36 cellular contexts compared by ENCODE assay signal in genomic region chr7:107630342-107630741, GRCh38.
"Had no signal": no experiment of that assay in that cellular context is flagged by ENCODE, and none has a peak within 500 bp of the region (broad histone marks: within the 10 kb centered on the region; RNA-seq: fewer than 3 reads in every experiment).

No MANE protein-coding gene starts in this region.

- ATAC-seq: activated CD8-positive, alpha-beta T cell treated with anti-CD3 and anti-CD28 coated beads for 36 hours; activated naive CD4-positive, alpha-beta T cell treated with anti-CD3 and anti-CD28 coated beads, Interleukin-2, amount 50 U/mL, for 72 hours; activated T-cell treated with anti-CD3 and anti-CD28 coated beads, Interleukin-2, amount 50 U/mL, for 4 hours; activated T-cell treated with anti-CD3 and anti-CD28 coated beads, Interleukin-2, amount 50 U/mL, for 72 hours; activated T-helper 17 cell treated with anti-CD3 and anti-CD28 coated beads, Interleukin-2, amount 50 U/mL, for 72 hours; body of pancreas; T-cell had no signal

- DNase-seq: activated B cell treated with CpG ODN at 0.5 μM for 24 hours; activated CD4-positive, alpha-beta memory T cell treated with anti-CD3 and anti-CD28 coated beads for 36 hours; activated CD4-positive, alpha-beta T cell treated with anti-CD3 and anti-CD28 coated beads for 4 hours; activated CD4-positive, alpha-beta T cell treated with anti-CD3 and anti-CD28 coated beads, Interleukin-2, amount 10 ng/mL, durations not matched to agents 24 days and 14 days; activated CD4-positive, alpha-beta T cell treated with anti-CD3 and anti-CD28 coated beads, Interleukin-2, amount 50 U/mL, for 1 hour; activated CD4-positive, alpha-beta T cell treated with anti-CD3 and anti-CD28 coated beads, Interleukin-2, amount 50 U/mL, for 4 hours; activated CD4-positive, CD25-positive, alpha-beta regulatory T cell treated with anti-CD3 and anti-CD28 coated beads, Interleukin-2, amount 50 U/mL, for 72 hours; activated CD8-positive, alpha-beta memory T cell treated with anti-CD3 and anti-CD28 coated beads, Interleukin-2, amount 50 U/mL, for 4 hours; activated CD8-positive, alpha-beta T cell treated with anti-CD3 and anti-CD28 coated beads for 36 hours; activated effector memory CD4-positive, alpha-beta T cell treated with anti-CD3 and anti-CD28 coated beads, Interleukin-2, amount 50 U/mL, for 16 hours; activated gamma-delta T cell treated with Interleukin-2 at 50 U/mL for 16 hours; activated naive CD4-positive, alpha-beta T cell; activated naive CD4-positive, alpha-beta T cell treated with anti-CD3 and anti-CD28 coated beads for 36 hours; activated naive CD4-positive, alpha-beta T cell treated with anti-CD3 and anti-CD28 coated beads, Interleukin-2, amount 50 U/mL, for 16 hours; activated naive CD8-positive, alpha-beta T cell treated with anti-CD3 and anti-CD28 coated beads for 36 hours; activated T-cell treated with anti-CD3 and anti-CD28 coated beads for 4 hours; activated T-cell treated with anti-CD3 and anti-CD28 coated beads, Interleukin-2, amount 50 U/mL, for 1 hour; activated T-cell treated with anti-CD3 and anti-CD28 coated beads, Interleukin-2, amount 50 U/mL, for 4 hours; activated T-cell treated with anti-CD3 and anti-CD28 coated beads, Interleukin-2, amount 50 U/mL, for 72 hours; adrenal gland; amniotic stem cell; aorta; body of pancreas; brain microvascular endothelial cell; central memory CD4-positive, alpha-beta T cell; T-cell; T-helper 2 cell; T-helper 9 cell had no signal

- H3K27me3 Mint-ChIP-seq: activated B cell treated with CpG ODN at 0.5 μM for 24 hours; activated CD4-positive, alpha-beta memory T cell treated with anti-CD3 and anti-CD28 coated beads for 36 hours; activated CD4-positive, alpha-beta T cell treated with anti-CD3 and anti-CD28 coated beads, Interleukin-2, amount 10 ng/mL, durations not matched to agents 24 days and 14 days; activated naive CD8-positive, alpha-beta T cell treated with anti-CD3 and anti-CD28 coated beads for 36 hours had no signal

- H3K9me3 Mint-ChIP-seq: activated CD8-positive, alpha-beta T cell treated with anti-CD3 and anti-CD28 coated beads for 36 hours; activated naive CD8-positive, alpha-beta T cell treated with anti-CD3 and anti-CD28 coated beads for 36 hours; activated T-helper 17 cell treated with anti-CD3 and anti-CD28 coated beads, Interleukin-2, amount 50 U/mL, for 72 hours had no signal

- H3K4me1 ChIP-seq: adrenal gland, body of pancreas, breast epithelium had no signal

- H3K27ac Mint-ChIP-seq: activated B cell treated with CpG ODN at 0.5 μM for 24 hours; activated CD4-positive, alpha-beta memory T cell treated with anti-CD3 and anti-CD28 coated beads for 36 hours; activated CD4-positive, alpha-beta T cell treated with anti-CD3 and anti-CD28 coated beads, Interleukin-2, amount 10 ng/mL, durations not matched to agents 24 days and 14 days; activated CD8-positive, alpha-beta T cell treated with anti-CD3 and anti-CD28 coated beads for 36 hours; activated naive CD4-positive, alpha-beta T cell treated with anti-CD3 and anti-CD28 coated beads for 36 hours; activated naive CD4-positive, alpha-beta T cell treated with anti-CD3 and anti-CD28 coated beads, Interleukin-2, amount 50 U/mL, for 72 hours; activated naive CD8-positive, alpha-beta T cell treated with anti-CD3 and anti-CD28 coated beads for 36 hours; activated T-cell treated with anti-CD3 and anti-CD28 coated beads, Interleukin-2, amount 50 U/mL, for 72 hours; activated T-helper 1 cell treated with anti-CD3 and anti-CD28 coated beads, Interleukin-12 subunit alpha, Interleukin-12 subunit beta, Interleukin-2, Interleukin-4 antibody, amounts not matched to agents 30 ng/mL and 10 ng/mL and 1 ng/mL, durations not matched to agents 14 hours and 24 hours and 36 hours; activated T-helper 17 cell treated with anti-CD3 and anti-CD28 coated beads, Interleukin-2, amount 50 U/mL, for 72 hours; T-cell had no signal

- H3K36me3 ChIP-seq: adrenal gland, brain microvascular endothelial cell, breast epithelium had no signal

- H3K4me3 ChIP-seq: adrenal gland, body of pancreas, breast epithelium had no signal

- H3K9me3 ChIP-seq: adrenal gland, body of pancreas, breast epithelium had no signal

- H3K4me3 Mint-ChIP-seq: activated B cell treated with CpG ODN at 0.5 μM for 24 hours; activated CD4-positive, alpha-beta memory T cell treated with anti-CD3 and anti-CD28 coated beads for 36 hours; activated CD4-positive, alpha-beta T cell treated with anti-CD3 and anti-CD28 coated beads, Interleukin-2, amount 10 ng/mL, durations not matched to agents 24 days and 14 days; activated CD8-positive, alpha-beta T cell treated with anti-CD3 and anti-CD28 coated beads for 36 hours; activated naive CD4-positive, alpha-beta T cell treated with anti-CD3 and anti-CD28 coated beads for 36 hours; activated naive CD8-positive, alpha-beta T cell treated with anti-CD3 and anti-CD28 coated beads for 36 hours; activated T-cell treated with anti-CD3 and anti-CD28 coated beads, Interleukin-2, amount 50 U/mL, for 4 hours; activated T-cell treated with anti-CD3 and anti-CD28 coated beads, Interleukin-2, amount 50 U/mL, for 72 hours; activated T-helper 1 cell treated with anti-CD3 and anti-CD28 coated beads, Interleukin-12 subunit alpha, Interleukin-12 subunit beta, Interleukin-2, Interleukin-4 antibody, amounts not matched to agents 30 ng/mL and 10 ng/mL and 1 ng/mL, durations not matched to agents 14 hours and 24 hours and 36 hours; activated T-helper 17 cell treated with anti-CD3 and anti-CD28 coated beads, Interleukin-2, amount 50 U/mL, for 72 hours; T-cell; T-helper 2 cell treated with Interferon-gamma antibody and Interleukin-4, amounts not matched to agents 5 μg/mL and 100 μg/mL, for 36 hours had no signal

- H3K27me3 ChIP-seq: adrenal gland, body of pancreas, brain microvascular endothelial cell, breast epithelium had no signal

- H3K27ac ChIP-seq: adrenal gland, body of pancreas, brain microvascular endothelial cell, breast epithelium, VCaP had no signal

- H3K4me1 Mint-ChIP-seq: activated T-helper 17 cell treated with anti-CD3 and anti-CD28 coated beads, Interleukin-2, amount 50 U/mL, for 72 hours; T-cell had no signal

- FAIRE-seq: astrocyte, TTC549 had no signal
